In the genomic region with DNA sequence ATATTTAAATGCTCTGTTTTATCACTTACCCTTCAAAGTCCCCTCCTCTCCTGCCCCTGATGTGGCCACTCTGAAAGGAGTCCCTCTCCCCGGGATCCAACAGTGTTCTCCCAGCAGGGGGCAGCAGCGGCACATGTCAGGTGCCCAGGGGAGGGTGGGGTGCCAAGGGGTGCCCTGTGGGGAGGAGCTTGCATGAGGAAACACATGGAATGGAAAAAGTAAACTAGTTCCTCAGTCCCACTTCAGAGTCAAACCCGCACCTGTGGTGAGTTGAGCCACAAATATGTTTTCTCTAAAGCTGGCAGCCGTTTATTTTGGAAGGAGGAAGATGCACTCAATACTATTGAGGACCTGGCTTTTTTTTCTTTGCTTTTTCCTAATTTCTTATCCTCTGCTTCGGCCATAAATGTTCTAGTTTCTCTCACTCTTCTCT, we compare ENCODE assay signal across 8 cellular contexts. TPM values are rescaled to one million over a fixed set of nuclear protein-coding genes. Genes with fewer than 3 reads are reported as not detected.
A peak's percentile ranks its signal among the peaks of the same experiment; 100 is the strongest.
DNase-seq lines count a peak whose midpoint lies in the region; ATAC-seq and TF ChIP-seq lines count a peak whose summit lies in the region.

No MANE protein-coding gene starts in this region.

- peak overlapping the region; percentile 66 for H2AFZ ChIP-seq in KMS-11 (ENCODE audit: low read depth)

- peak; percentile 99 for TF ChIP-seq CTCF in CD4-positive, alpha-beta T cell (IDR thresholded peaks at IDR 0.05)
- peak; percentile 64 for TF ChIP-seq CTCF in GM20000 (IDR thresholded peaks at IDR 0.05; ENCODE audit: extremely low read depth, missing control alignments)
- peak; percentile 99 for TF ChIP-seq CTCF in KMS-11 (conservative IDR thresholded peaks at IDR 0.05; ENCODE audit: low read depth, low read length)
- peak; percentile 86 for TF ChIP-seq CTCF in epithelial cell of esophagus (IDR thresholded peaks at IDR 0.05; ENCODE audit: insufficient read depth, low read depth, low read length, missing control alignments)

- peaks cover 5% of the 10 kb centered on the region for H3K4me1 ChIP-seq in KMS-11 (ENCODE audit: low read depth, poor library complexity, severe bottlenecking)

- intact Hi-C loops in CD4-positive, alpha-beta T cell (cut with DNase I, micrococcal nuclease), result loop anchor here (1.0 to 10.0 kb wide), 6 partner anchors 23 to 361 kb away; partner anchors contain the start of gene NCBP2 (in 1 of the 2)

- no peaks in the 10 kb centered on the region for H3K36me3 Mint-ChIP-seq in CD4-positive, alpha-beta T cell (ENCODE audit: low read depth)

- H4K20me1 ChIP-seq in KMS-11 (ENCODE audit: insufficient read depth), result no peaks in the 10 kb centered on the region

- H3K27me3 Mint-ChIP-seq in CD4-positive, alpha-beta T cell, result no peaks in the 10 kb centered on the region

- H3K4me3 ChIP-seq in KMS-11 (IDR thresholded peaks at IDR 0.05; ENCODE audit: insufficient read depth, low read depth, low read length), result no peak overlapping the region
- no peak overlapping the region for H3K4me3 ChIP-seq in epithelial cell of esophagus (ENCODE audit: low read length)

- peak; percentile 89 to 97 (median 94) for DNase-seq in CD4-positive, alpha-beta T cell
- DNase-seq in GM20000 (ENCODE audit: low spot score), result peak; percentile 90
- DNase-seq in OCI-M2 (lab: John Stamatoyannopoulos, UW; ENCODE audit: unreplicated experiment), result peak; percentile 42
- DNase-seq in activated T-cell treated with anti-CD3 and anti-CD28 coated beads for 1 hour (ENCODE audit: low read depth), result peak; percentile 99
- DNase-seq in epithelial cell of esophagus (ENCODE audit: low read depth), result peak; percentile 81
- DNase-seq in mucosa of gallbladder (ENCODE audit: low spot score), result peak; percentile 88
- peak; percentile 94 for DNase-seq in stimulated activated CD8-positive, alpha-beta memory T cell treated with anti-CD3 and anti-CD28 coated beads, Interleukin-7, amount 100 ng/mL, for 24 hours (ENCODE audit: low read depth)

- H3K4me2 ChIP-seq in KMS-11, result peak overlapping the region; percentile 33; the same call in 1 of the 2 replicates

- no peaks in the 10 kb centered on the region for H3K9me3 ChIP-seq in CD4-positive, alpha-beta T cell (ENCODE audit: control insufficient read depth, low read length)

- peak; percentile 74 for ATAC-seq in CD4-positive, alpha-beta T cell (ENCODE audit: poor library complexity)

- no peaks in the 10 kb centered on the region for H3K9me3 Mint-ChIP-seq in CD4-positive, alpha-beta T cell

- H3K27ac ChIP-seq in CD4-positive, alpha-beta T cell (ENCODE audit: low read depth, low read length), result no peak overlapping the region
- H3K27ac ChIP-seq in KMS-11, result no peak overlapping the region

- no peaks in the 10 kb centered on the region for H3K79me2 ChIP-seq in KMS-11 (ENCODE audit: insufficient read depth, low read depth)

- peak overlapping the region; percentile 74 for H3K27ac Mint-ChIP-seq in CD4-positive, alpha-beta T cell

- CTCF ChIA-PET in CD4-positive, alpha-beta T cell (lab: Charles Lee), result interaction anchor here (0.6 to 3.0 kb wide), 34 partner anchors 8 to 333 kb away, joined by 3 to 67 read pairs (median 4); partner anchors contain the start of genes NCBP2, NRROS and PAK2

- H3K4me1 Mint-ChIP-seq in CD4-positive, alpha-beta T cell (ENCODE audit: low read depth), result peaks cover 46% of the 10 kb centered on the region

- no peaks in the 10 kb centered on the region for H3K36me3 ChIP-seq in KMS-11 (ENCODE audit: insufficient read depth)

- H3K9ac ChIP-seq in KMS-11, result no peak overlapping the region

- no peaks in the 10 kb centered on the region for H3K27me3 ChIP-seq in CD4-positive, alpha-beta T cell (ENCODE audit: control insufficient read depth, insufficient read depth, low read length)
- H3K27me3 ChIP-seq in KMS-11 (ENCODE audit: insufficient read depth, low read depth), result no peaks in the 10 kb centered on the region

- POLR2A ChIA-PET in CD4-positive, alpha-beta T cell (lab: Charles Lee), result interaction anchor here (0.7 to 6.8 kb wide), 15 partner anchors 11 to 333 kb away, joined by 3 to 80 read pairs (median 5); partner anchors contain the start of genes CEP19, FBXO45, NCBP2 and NRROS

- peak overlapping the region; percentile 69 for H3K4me3 Mint-ChIP-seq in CD4-positive, alpha-beta T cell

RNA-seq across cellular contexts. Expression of gene NRROS, which starts 30.1 kb away (rescaled TPM):
- total RNA-seq in CD4-positive, alpha-beta T cell, result 1 to 10 TPM; 7.4 to 8.4 TPM
- 6.4 TPM for total RNA-seq in mucosa of gallbladder

RNA-seq across cellular contexts. Expression of gene FBXO45, which starts 40.9 kb away (rescaled TPM):
- total RNA-seq in CD4-positive, alpha-beta T cell, result 1 to 10 TPM; 5.4 to 6.0 TPM
- total RNA-seq in mucosa of gallbladder, result 7.5 TPM

RNA-seq across cellular contexts. Expression of gene WDR53, which starts 41.0 kb away (rescaled TPM):
- 10 to 100 TPM; 18.4 to 20.9 TPM for total RNA-seq in CD4-positive, alpha-beta T cell
- 8.6 TPM for total RNA-seq in mucosa of gallbladder

Comparison
In these comparisons a context has a peak if more than half of its experiments do, and no peak if none do; other contexts are left out.
1. DNase-seq: peak in every context shown above with its lines; median percentile 99 in activated T-cell treated with anti-CD3 and anti-CD28 coated beads for 1 hour; 94 in stimulated activated CD8-positive, alpha-beta memory T cell treated with anti-CD3 and anti-CD28 coated beads, Interleukin-7, amount 100 ng/mL, for 24 hours; 94 in CD4-positive, alpha-beta T cell; 90 in GM20000; 88 in mucosa of gallbladder; 81 in epithelial cell of esophagus; 42 in OCI-M2.